10 cellular contexts compared by ENCODE assay signal in genomic region chr1:8020032-8020431, GRCh38. TPM values are rescaled to one million over a fixed set of nuclear protein-coding genes. Genes with fewer than 3 reads are reported as not detected.
DNase-seq lines count a peak whose midpoint lies in the region; ATAC-seq and TF ChIP-seq lines count a peak whose summit lies in the region.
"Had no signal": no experiment of that assay in that cellular context is flagged by ENCODE, and none has a peak within 500 bp of the region (broad histone marks: within the 10 kb centered on the region; RNA-seq: fewer than 3 reads in every experiment).

No MANE protein-coding gene starts in this region.

- H3K9me3 Mint-ChIP-seq in activated CD8-positive, alpha-beta T cell treated with anti-CD3 and anti-CD28 coated beads, Interleukin-2, amount 10 ng/mL, durations not matched to agents 7 days and 5 days (ENCODE audit: insufficient read depth) = no peaks in the 10 kb centered on the region

- CTCF ChIA-PET in RWPE1 (lab: Yijun Ruan, JAX) = interaction anchor here (1.6 kb wide), 1 partner anchor 45 kb away, joined by 5 read pairs; no protein-coding TSS in a partner anchor
- CTCF ChIA-PET in activated CD8-positive, alpha-beta T cell treated with anti-CD3 and anti-CD28 coated beads, Interleukin-2, amount 10 ng/mL, durations not matched to agents 7 days and 5 days (lab: Charles Lee) = interaction anchor here (1.0 to 10.2 kb wide), 5 partner anchors 12 to 330 kb away, joined by 3 to 95 read pairs (median 5); no protein-coding TSS in a partner anchor

- peak overlapping the region; percentile 87 for H3K27ac ChIP-seq in RWPE1

- no peaks in the 10 kb centered on the region for H3K36me3 Mint-ChIP-seq in activated CD8-positive, alpha-beta T cell treated with anti-CD3 and anti-CD28 coated beads, Interleukin-2, amount 10 ng/mL, durations not matched to agents 7 days and 5 days (ENCODE audit: low read depth)

- peak overlapping the region; percentile 40 for H3K4me3 ChIP-seq in fibroblast of villous mesenchyme (ENCODE audit: low read depth, low read length)

- H3K4me1 Mint-ChIP-seq in activated CD8-positive, alpha-beta T cell treated with anti-CD3 and anti-CD28 coated beads, Interleukin-2, amount 10 ng/mL, durations not matched to agents 7 days and 5 days (ENCODE audit: low read depth) = peaks cover under 1% of the 10 kb centered on the region

- H3K4me3 Mint-ChIP-seq in activated CD8-positive, alpha-beta T cell treated with anti-CD3 and anti-CD28 coated beads, Interleukin-2, amount 10 ng/mL, durations not matched to agents 7 days and 5 days = no peak overlapping the region

- no peak for TF ChIP-seq CTCF in RWPE1 (conservative IDR thresholded peaks at IDR 0.05; ENCODE audit: low read depth)
- no peak for TF ChIP-seq CTCF in fibroblast of villous mesenchyme (IDR thresholded peaks at IDR 0.05; ENCODE audit: insufficient read depth, low read depth, low read length)

- no peak overlapping the region for H3K27ac Mint-ChIP-seq in activated CD8-positive, alpha-beta T cell treated with anti-CD3 and anti-CD28 coated beads, Interleukin-2, amount 10 ng/mL, durations not matched to agents 7 days and 5 days

- POLR2A ChIA-PET in RWPE1 (lab: Yijun Ruan, JAX; ENCODE audit: low non-redundant PET) = no interaction called here
- POLR2A ChIA-PET in activated CD8-positive, alpha-beta T cell treated with anti-CD3 and anti-CD28 coated beads, Interleukin-2, amount 10 ng/mL, durations not matched to agents 7 days and 5 days (lab: Charles Lee) = no interaction called here

- intact Hi-C loops in sciatic nerve (cut with DNase I) = loop anchor here (10.0 kb wide), 1 partner anchor 325 kb away; no protein-coding TSS in a partner anchor

- peak; percentile 2 for ATAC-seq in sciatic nerve
- no peak for ATAC-seq in activated CD8-positive, alpha-beta T cell treated with anti-CD3 and anti-CD28 coated beads, Interleukin-2, amount 10 ng/mL, durations not matched to agents 7 days and 5 days
- no peak for ATAC-seq in HG02885 (IDR thresholded peaks at IDR 0.05; ENCODE audit: poor library complexity, unreplicated experiment)

- peaks cover 50% of the 10 kb centered on the region for H3K27me3 Mint-ChIP-seq in activated CD8-positive, alpha-beta T cell treated with anti-CD3 and anti-CD28 coated beads, Interleukin-2, amount 10 ng/mL, durations not matched to agents 7 days and 5 days (ENCODE audit: low read depth)

- DNase-seq in HCEC 1CT (peak; percentile 67), RWPE1 (ENCODE audit: low spot score) (peak; percentile 70), fibroblast of villous mesenchyme (ENCODE audit: low read depth) (peak; percentile 51), sciatic nerve (ENCODE audit: low spot score) (no peak), NCI-H1694 (lab: John Stamatoyannopoulos, UW) (no peak), C1 segment of cervical spinal cord (lab: John Stamatoyannopoulos, UW) (no peak)
- no peak for DNase-seq in activated CD8-positive, alpha-beta T cell treated with anti-CD3 and anti-CD28 coated beads, Interleukin-2, amount 10 ng/mL, durations not matched to agents 7 days and 5 days
- DNase-seq: activated effector memory CD4-positive, alpha-beta T cell treated with Interleukin-2 at 50 U/mL for 16 hours; OCI-M1 had no signal

RNA-seq across cellular contexts. Expression of gene ERRFI1, which starts 6.1 kb away (rescaled TPM):
- total RNA-seq in fibroblast of villous mesenchyme = 34.8 and 70.4 TPM in 2 replicates
- 33.7 TPM for total RNA-seq in sciatic nerve
- under 1 TPM in 1 of 2 experiments, not detected in 1; 0.21 TPM for total RNA-seq in activated CD8-positive, alpha-beta T cell treated with anti-CD3 and anti-CD28 coated beads, Interleukin-2, amount 10 ng/mL, durations not matched to agents 7 days and 5 days

RNA-seq across cellular contexts. Expression of gene PARK7, which starts 58.5 kb away (rescaled TPM):
- total RNA-seq in fibroblast of villous mesenchyme (172 and 198 TPM in 2 replicates), sciatic nerve (249 TPM)
- total RNA-seq in activated CD8-positive, alpha-beta T cell treated with anti-CD3 and anti-CD28 coated beads, Interleukin-2, amount 10 ng/mL, durations not matched to agents 7 days and 5 days = 100 to 1,000 TPM; 296 to 302 TPM

Comparison
In these comparisons a context has a peak if more than half of its experiments do, and no peak if none do; other contexts are left out.
1. DNase-seq: peak in HCEC 1CT (single experiment), RWPE1 (single experiment) and fibroblast of villous mesenchyme (single experiment); none in sciatic nerve (single experiment), NCI-H1694 (single experiment), activated CD8-positive, alpha-beta T cell treated with anti-CD3 and anti-CD28 coated beads, Interleukin-2, amount 10 ng/mL, durations not matched to agents 7 days and 5 days (single experiment) and C1 segment of cervical spinal cord (0 of 14).
2. RNA of gene ERRFI1, which starts 6.1 kb away (total RNA-seq): 34.8 to 70.4 TPM in fibroblast of villous mesenchyme and 33.7 TPM in sciatic nerve (single experiment); 0.21 TPM in activated CD8-positive, alpha-beta T cell treated with anti-CD3 and anti-CD28 coated beads, Interleukin-2, amount 10 ng/mL, durations not matched to agents 7 days and 5 days; every median in the first group is over 10 times any median in the second.